Comparison of ENCODE assay signal across 1 cellular context in genomic region chr2:95301876-95302641, GRCh38.
TF ChIP-seq lines count a peak whose summit lies in the region.

No MANE protein-coding gene starts in this region.

TF ChIP-seq in HepG2, 621 proteins besides CTCF, POLR2A, EP300 and RAD21:
- TF ChIP-seq ZNF160 (CRISPR knock-in tag; IDR thresholded peaks at IDR 0.05), result no peak
- TF ChIP-seq MXI1 (IDR thresholded peaks at IDR 0.05; ENCODE audit: borderline replicate concordance, low read depth, low read length), result 0 out of 3 replicates have a peak, but pooled peaks have one; percentile 9
